Comparison of ENCODE assay signal across 8 cellular contexts in genomic region chr17:78289802-78290363, GRCh38. TPM values are rescaled to one million over a fixed set of nuclear protein-coding genes. Genes with fewer than 3 reads are reported as not detected.
DNase-seq lines count a peak whose midpoint lies in the region; ATAC-seq lines count a peak whose summit lies in the region.

No MANE protein-coding gene starts in this region.

- no peaks in the 10 kb centered on the region for H3K36me3 Mint-ChIP-seq in CD4-positive, alpha-beta memory T cell
- H3K36me3 Mint-ChIP-seq in activated CD4-positive, alpha-beta memory T cell treated with anti-CD3 and anti-CD28 coated beads for 36 hours, result no peaks in the 10 kb centered on the region

- H3K27me3 Mint-ChIP-seq in CD4-positive, alpha-beta memory T cell, result no peaks in the 10 kb centered on the region
- H3K27me3 Mint-ChIP-seq in activated CD4-positive, alpha-beta memory T cell treated with anti-CD3 and anti-CD28 coated beads for 36 hours, result no peaks in the 10 kb centered on the region

- H3K4me3 ChIP-seq in CD4-positive, alpha-beta memory T cell (ENCODE audit: low read length in 2 of 2), result no peak overlapping the region

- CTCF ChIA-PET in CD4-positive, alpha-beta memory T cell (lab: Charles Lee; ENCODE audit: partially characterized antibody), result interaction anchor here (0.8 to 7.5 kb wide), 14 partner anchors 9 to 135 kb away, joined by 3 to 75 read pairs (median 6); partner anchors contain the start of gene SOCS3
- CTCF ChIA-PET in activated CD4-positive, alpha-beta memory T cell treated with anti-CD3 and anti-CD28 coated beads for 36 hours (lab: Charles Lee), result interaction anchor here (0.6 to 3.5 kb wide), 17 partner anchors 11 to 141 kb away, joined by 3 to 32 read pairs (median 4); no protein-coding TSS in a partner anchor

- no peaks in the 10 kb centered on the region for H3K27me3 ChIP-seq in CD4-positive, alpha-beta memory T cell (ENCODE audit: insufficient read depth, low read length)

- H3K36me3 ChIP-seq in CD4-positive, alpha-beta memory T cell (ENCODE audit: insufficient read depth, low read length), result no peaks in the 10 kb centered on the region

- ATAC-seq in GM18517 (IDR thresholded peaks at IDR 0.05; ENCODE audit: unreplicated experiment), result no peak

- POLR2A ChIA-PET in CD4-positive, alpha-beta memory T cell (lab: Charles Lee; ENCODE audit: partially characterized antibody), result no interaction called here
- POLR2A ChIA-PET in activated CD4-positive, alpha-beta memory T cell treated with anti-CD3 and anti-CD28 coated beads for 36 hours (lab: Charles Lee), result interaction anchor here (1.4 kb wide), 1 partner anchor 70 kb away, joined by 3 read pairs; the partner anchor contains the start of gene SOCS3

- H3K27ac Mint-ChIP-seq in CD4-positive, alpha-beta memory T cell, result no peak overlapping the region
- no peak overlapping the region for H3K27ac Mint-ChIP-seq in activated CD4-positive, alpha-beta memory T cell treated with anti-CD3 and anti-CD28 coated beads for 36 hours

- H3K4me3 Mint-ChIP-seq in CD4-positive, alpha-beta memory T cell, result no peak overlapping the region
- H3K4me3 Mint-ChIP-seq in activated CD4-positive, alpha-beta memory T cell treated with anti-CD3 and anti-CD28 coated beads for 36 hours, result no peak overlapping the region

- intact Hi-C loops in CD4-positive, alpha-beta memory T cell (cut with micrococcal nuclease), result loop anchor here (1.0 to 5.0 kb wide), 5 partner anchors 39 to 132 kb away; partner anchors contain the start of gene SOCS3
- intact Hi-C loops in activated CD4-positive, alpha-beta memory T cell treated with anti-CD3 and anti-CD28 coated beads for 36 hours (cut with micrococcal nuclease), result loop anchor here (1.0 to 5.0 kb wide), 4 partner anchors 38 to 70 kb away; partner anchors contain the start of gene SOCS3

- no peaks in the 10 kb centered on the region for H3K9me3 Mint-ChIP-seq in CD4-positive, alpha-beta memory T cell
- no peaks in the 10 kb centered on the region for H3K9me3 Mint-ChIP-seq in activated CD4-positive, alpha-beta memory T cell treated with anti-CD3 and anti-CD28 coated beads for 36 hours

- peaks cover 0 to 7% (median 1%) of the 10 kb centered on the region in 4 donors for H3K4me1 Mint-ChIP-seq in CD4-positive, alpha-beta memory T cell
- peaks cover 2% of the 10 kb centered on the region for H3K4me1 Mint-ChIP-seq in activated CD4-positive, alpha-beta memory T cell treated with anti-CD3 and anti-CD28 coated beads for 36 hours (ENCODE audit: low read depth)

- peaks cover 8% of the 10 kb centered on the region for H3K4me1 ChIP-seq in CD4-positive, alpha-beta memory T cell (ENCODE audit: insufficient read depth, low read length)

- H3K9me3 ChIP-seq in CD4-positive, alpha-beta memory T cell (ENCODE audit: control insufficient read depth in 1 of 2, low read length in 2 of 2), result no peaks in the 10 kb centered on the region

- no peak overlapping the region for H3K27ac ChIP-seq in CD4-positive, alpha-beta memory T cell (ENCODE audit: low read depth, low read length)

- peak; percentile 72 to 78 (median 74) for DNase-seq in CD4-positive, alpha-beta memory T cell
- DNase-seq in HS-5 (ENCODE audit: low read depth), result peak; percentile 47
- DNase-seq in NCI-H82 treated with DMSO at 0.1 percent for 48 hours (lab: John Stamatoyannopoulos, UW; ENCODE audit: unreplicated experiment), result peak; percentile 76
- DNase-seq in activated CD4-positive, alpha-beta memory T cell treated with anti-CD3 and anti-CD28 coated beads for 36 hours, result peak; percentile 84
- DNase-seq in effector CD4-positive, alpha-beta T cell, result peak; percentile 66
- peak; percentile 88 for DNase-seq in medulla oblongata (ENCODE audit: extremely low spot score)
- DNase-seq in stimulated activated CD8-positive, alpha-beta memory T cell treated with anti-CD3 and anti-CD28 coated beads, Interleukin-15, amount 100 ng/mL, for 1 hour (ENCODE audit: low read depth), result peak; percentile 53

RNA-seq across cellular contexts. Expression of gene TMEM235, which starts 58.5 kb away (rescaled TPM):
- total RNA-seq in CD4-positive, alpha-beta memory T cell, result not detected
- not detected for polyA plus RNA-seq in CD4-positive, alpha-beta memory T cell
- total RNA-seq in activated CD4-positive, alpha-beta memory T cell treated with anti-CD3 and anti-CD28 coated beads for 36 hours, result not detected
